ENCODE assay signal across 8 cellular contexts in genomic region chr2:142165790-142166189, GRCh38. TPM values are rescaled to one million over a fixed set of nuclear protein-coding genes. Genes with fewer than 3 reads are reported as not detected.
A peak's percentile ranks its signal among the peaks of the same experiment; 100 is the strongest.
DNase-seq lines count a peak whose midpoint lies in the region; ATAC-seq lines count a peak whose summit lies in the region.

No MANE protein-coding gene starts in this region.

- DNase-seq in DMS53 (lab: John Stamatoyannopoulos, UW) = peak; percentile 48
- peak; percentile 56 for DNase-seq in RKO (ENCODE audit: low spot score)
- peak; percentile 2 for DNase-seq in germinal center (ENCODE audit: low spot score)
- no peak for DNase-seq in cerebellar nuclear complex (lab: John Stamatoyannopoulos, UW)
- no peak for DNase-seq in effector CD4-positive, alpha-beta T cell
- DNase-seq in mesenteric fat pad (ENCODE audit: low spot score) = no peak

- ATAC-seq in GM21360 (IDR thresholded peaks at IDR 0.05; ENCODE audit: unreplicated experiment) (peak; percentile 99), HG03442 (IDR thresholded peaks at IDR 0.05; ENCODE audit: unreplicated experiment) (peak; percentile 99)

RNA-seq across cellular contexts. Expression of gene LRP1B, which starts 35.0 kb away (rescaled TPM):
- total RNA-seq in mesenteric fat pad = 0.22 TPM

Comparison
In these comparisons a context has a peak if more than half of its experiments do, and no peak if none do; other contexts are left out.
1. DNase-seq: peak in DMS53 (single experiment), RKO (single experiment) and germinal center (single experiment); none in cerebellar nuclear complex (0 of 2), effector CD4-positive, alpha-beta T cell (single experiment) and mesenteric fat pad (single experiment).